In genomic region chr7:30625283-30625682, GRCh38 we compare ENCODE assay signal across 1 cellular context.
A peak's percentile ranks its signal among the peaks of the same experiment; 100 is the strongest.
TF ChIP-seq lines count a peak whose summit lies in the region.

No MANE protein-coding gene starts in this region.

TF ChIP-seq in K562, 482 proteins besides CTCF, POLR2A, EP300 and RAD21:
- TF ChIP-seq RBBP5 (IDR thresholded peaks at IDR 0.05; ENCODE audit: borderline replicate concordance, insufficient read depth, low read length, poor library complexity, severe bottlenecking) (no peak), MAFG (tag; conservative IDR thresholded peaks at IDR 0.05) (no peak), SUPT5H (IDR thresholded peaks at IDR 0.05) (peak; percentile 40), NFE2 (IDR thresholded peaks at IDR 0.05; ENCODE audit: low read depth) (no peak), POLR2AphosphoS2 (IDR thresholded peaks at IDR 0.05; ENCODE audit: low read length) (peak; percentile 63; the same call in 1 of the 2 replicates)
